Comparison of ENCODE assay signal across 3 cellular contexts in genomic region chr1:202687819-202688218, GRCh38. TPM values are rescaled to one million over a fixed set of nuclear protein-coding genes. Genes with fewer than 3 reads are reported as not detected.
"Had no signal": no experiment of that assay in that cellular context is flagged by ENCODE, and none has a peak within 500 bp of the region (broad histone marks: within the 10 kb centered on the region; RNA-seq: fewer than 3 reads in every experiment).

No MANE protein-coding gene starts in this region.

- ATAC-seq: GM12878 had no signal

- DNase-seq: GDM1, GF-D8 had no signal

- H3K4me3 ChIP-seq: GM12878 had no signal

RNA-seq across cellular contexts. Expression of gene SYT2, which starts 22.4 kb away (rescaled TPM):
- total RNA-seq: GM12878 had no signal
- polyA plus RNA-seq: GM12878 had no signal
